In genomic region chr13:31174018-31174417, GRCh38 we compare ENCODE assay signal across 14 cellular contexts. TPM values are rescaled to one million over a fixed set of nuclear protein-coding genes. Genes with fewer than 3 reads are reported as not detected.
DNase-seq lines count a peak whose midpoint lies in the region; ATAC-seq, FAIRE-seq and TF ChIP-seq lines count a peak whose summit lies in the region.
"Had no signal": no experiment of that assay in that cellular context is flagged by ENCODE, and none has a peak within 500 bp of the region (broad histone marks: within the 10 kb centered on the region; RNA-seq: fewer than 3 reads in every experiment).

No MANE protein-coding gene starts in this region.

- H3K9me3 Mint-ChIP-seq in nephron progenitor cell = peaks cover 10% of the 10 kb centered on the region

- no peak overlapping the region for H3K4me2 ChIP-seq in A549

- no peaks in the 10 kb centered on the region for H3K36me3 ChIP-seq in adipocyte (ENCODE audit: control insufficient read depth, insufficient read depth, low read length, severe bottlenecking)

- peaks cover 7% of the 10 kb centered on the region for H3K27me3 Mint-ChIP-seq in nephron progenitor cell (ENCODE audit: low read depth, poor library complexity)

- no peak overlapping the region for H3K4me3 Mint-ChIP-seq in nephron progenitor cell
- H3K4me3 Mint-ChIP-seq: activated T-cell treated with anti-CD3 and anti-CD28 coated beads, Interleukin-2, amount 50 U/mL, for 72 hours had no signal

- CTCF ChIA-PET in A549 (lab: Yijun Ruan, JAX) = interaction anchor here (0.6 to 3.2 kb wide), 15 partner anchors 8 to 568 kb away, joined by 3 to 20 read pairs (median 4); partner anchors contain the start of gene B3GLCT

- no peak for FAIRE-seq in A549 (lab: Jason Lieb, UNC)

- DNase-seq in A549 (ENCODE audit: low read depth in 1 of 2, low spot score in 1 of 2) (no peak), ELR (ENCODE audit: low read depth) (peak; percentile 33), adipocyte (ENCODE audit: low read depth) (peak; percentile 53), fibroblast of the aortic adventitia (ENCODE audit: low read depth) (peak; percentile 51), nephron progenitor cell (no peak), GM20000 (ENCODE audit: low spot score) (no peak), COLO668 (lab: John Stamatoyannopoulos, UW; ENCODE audit: unreplicated experiment) (no peak)
- DNase-seq in central memory CD4-positive, alpha-beta T cell = no peak
- DNase-seq: activated CD4-positive, alpha-beta T cell treated with anti-CD3 and anti-CD28 coated beads for 48 hours; activated T-cell treated with anti-CD3 and anti-CD28 coated beads, Interleukin-2, amount 50 U/mL, for 72 hours; C1 segment of cervical spinal cord; mesendoderm; NCI-H2107 had no signal

- H3K27ac Mint-ChIP-seq in nephron progenitor cell = no peak overlapping the region
- H3K27ac Mint-ChIP-seq: activated T-cell treated with anti-CD3 and anti-CD28 coated beads, Interleukin-2, amount 50 U/mL, for 72 hours had no signal

- no peaks in the 10 kb centered on the region for H3K27me3 ChIP-seq in adipocyte (replicated peaks; ENCODE audit: control insufficient read depth, insufficient read depth, low read length)

- H3K4me1 ChIP-seq in A549 (peaks cover 21% of the 10 kb centered on the region), adipocyte (ENCODE audit: control insufficient read depth, insufficient read depth, low read length) (peaks cover 35% of the 10 kb centered on the region)

- WGBS in A549 (ENCODE audit: missing lambda C conversion rate) = 82% methylated on average over 3 of the region's 3 CpGs

- peak; percentile 45 to 47 for TF ChIP-seq RAD21 in A549 (conservative IDR thresholded peaks at IDR 0.05 in 1 of 2, IDR thresholded peaks at IDR 0.05 in 1 of 2)

- H3K9ac ChIP-seq in adipocyte (ENCODE audit: low read length) = no peak overlapping the region
- H3K9ac ChIP-seq: parathyroid adenoma had no signal

- H3K9me3 ChIP-seq in A549 (no peaks in the 10 kb centered on the region), adipocyte (ENCODE audit: control insufficient read depth, low read length) (no peaks in the 10 kb centered on the region)

- no peak for TF ChIP-seq POLR2A in A549 (IDR thresholded peaks at IDR 0.05; ENCODE audit: low read length)

- peaks cover 4% of the 10 kb centered on the region for H3K36me3 Mint-ChIP-seq in nephron progenitor cell (ENCODE audit: low read depth)

- TF ChIP-seq EP300 in A549 (IDR thresholded peaks at IDR 0.05) = no peak

- peak in 1 of 2 experiments; percentile 58; a peak in 2 of 6 replicates for ATAC-seq in A549
- ATAC-seq: activated T-cell treated with anti-CD3 and anti-CD28 coated beads, Interleukin-2, amount 50 U/mL, for 72 hours had no signal

- H3K4me1 Mint-ChIP-seq in nephron progenitor cell = peaks cover 34% of the 10 kb centered on the region

- no peak overlapping the region for H3K4me3 ChIP-seq in A549
- no peak overlapping the region for H3K4me3 ChIP-seq in adipocyte (ENCODE audit: low read length)
- H3K4me3 ChIP-seq in fibroblast of the aortic adventitia (ENCODE audit: low read depth, low read length) = no peak overlapping the region

- POLR2A ChIA-PET in A549 (lab: Yijun Ruan, JAX) = interaction anchor here (0.8 to 1.1 kb wide), 2 partner anchors 27 to 35 kb away, joined by 3 read pairs; no protein-coding TSS in a partner anchor

- TF ChIP-seq CTCF in A549 (IDR thresholded peaks at IDR 0.05) = peak; percentile 27
- no peak for TF ChIP-seq CTCF in fibroblast of the aortic adventitia (IDR thresholded peaks at IDR 0.05; ENCODE audit: insufficient read depth, low read length)
- TF ChIP-seq CTCF in nephron progenitor cell (IDR thresholded peaks at IDR 0.05) = no peak
- no peak for TF ChIP-seq CTCF in GM20000 (IDR thresholded peaks at IDR 0.05; ENCODE audit: extremely low read depth, missing control alignments)

- 0 out of 6 replicates have a peak overlapping the region, but pooled peaks of 1 of the 2 experiments have one; percentile 5 for H3K27ac ChIP-seq in A549
- H3K27ac ChIP-seq: parathyroid adenoma had no signal

TF ChIP-seq in A549, 52 proteins besides CTCF, POLR2A, EP300 and RAD21 (continues in another document):
- TF ChIP-seq EHMT2 (IDR thresholded peaks at IDR 0.05; ENCODE audit: low read depth) (no peak), HMGXB4 (CRISPR knock-in tag; IDR thresholded peaks at IDR 0.05; ENCODE audit: borderline replicate concordance) (no peak), RNF2 (IDR thresholded peaks at IDR 0.05; ENCODE audit: borderline replicate concordance, low read depth) (no peak), ZFP36 (IDR thresholded peaks at IDR 0.05; ENCODE audit: borderline replicate concordance, partially characterized antibody) (no peak), REST (IDR thresholded peaks at IDR 0.05) (no peak), ZSCAN20 (CRISPR knock-in tag; IDR thresholded peaks at IDR 0.05) (no peak), MAZ (IDR thresholded peaks at IDR 0.05; ENCODE audit: borderline replicate concordance, low read depth, low read length) (no peak), SMC3 (IDR thresholded peaks at IDR 0.05) (no peak), RCOR1 (IDR thresholded peaks at IDR 0.05; ENCODE audit: low read depth, low read length) (no peak), HOXB5 (CRISPR knock-in tag; IDR thresholded peaks at IDR 0.05) (no peak), USF2 (IDR thresholded peaks at IDR 0.05) (no peak), E2F6 (IDR thresholded peaks at IDR 0.05; ENCODE audit: borderline replicate concordance, low read depth) (no peak)

RNA-seq across cellular contexts. Expression of gene HSPH1, which starts 12.3 kb away (rescaled TPM):
- polyA plus RNA-seq in A549 (2011; rRNA removed) (98.9 and 141 TPM in 2 replicates), A549 (2017; fragmentation: RNase III; extraction: RNeasy Plus Mini Kit Qiagen cat#74134 plus additional on column Dnase treatment) (92.3 to 110 TPM (median 107 TPM) in 3 replicates)
- polyA plus RNA-seq in A549 (2012; cell fraction: cytosol; rRNA removed) = 30.7 and 32.6 TPM in 2 replicates
- polyA plus RNA-seq in A549 (2012; cell fraction: nucleus; rRNA removed) = 34.7 and 34.9 TPM in 2 replicates
- 18.6 and 19.2 TPM in 2 replicates for polyA minus RNA-seq in A549 (2011; rRNA and poly(A)+ RNA removed)
- total RNA-seq in fibroblast of the aortic adventitia (ENCODE audit: low replicate concordance) = 51.8 and 69.9 TPM in 2 replicates

RNA-seq across cellular contexts. Expression of gene B3GLCT, which starts 25.8 kb away (rescaled TPM):
- polyA plus RNA-seq in A549 (2011; rRNA removed) (4.5 and 5.5 TPM in 2 replicates), A549 (2017; fragmentation: RNase III; extraction: RNeasy Plus Mini Kit Qiagen cat#74134 plus additional on column Dnase treatment) (5.8 to 6.6 TPM (median 6.4 TPM) in 3 replicates)
- polyA plus RNA-seq in A549 (2012; cell fraction: cytosol; rRNA removed) = 1.5 and 2.0 TPM in 2 replicates
- polyA plus RNA-seq in A549 (2012; cell fraction: nucleus; rRNA removed) = 1.0 and 1.8 TPM in 2 replicates
- 4.5 and 4.7 TPM in 2 replicates for polyA minus RNA-seq in A549 (2011; rRNA and poly(A)+ RNA removed)
- 6.8 and 11.6 TPM in 2 replicates for total RNA-seq in fibroblast of the aortic adventitia (ENCODE audit: low replicate concordance)

Comparison
In these comparisons a context has a peak if more than half of its experiments do, and no peak if none do; other contexts are left out.
1. DNase-seq: peak in ELR (single experiment), adipocyte (single experiment) and fibroblast of the aortic adventitia (single experiment); none in A549 (0 of 2), nephron progenitor cell (single experiment), central memory CD4-positive, alpha-beta T cell (single experiment), GM20000 (single experiment) and COLO668 (single experiment).